ENCODE assay signal across 10 cellular contexts in genomic region chr16:86018487-86018886, GRCh38.
DNase-seq lines count a peak whose midpoint lies in the region; ATAC-seq, FAIRE-seq and TF ChIP-seq lines count a peak whose summit lies in the region.
"Had no signal": no experiment of that assay in that cellular context is flagged by ENCODE, and none has a peak within 500 bp of the region (broad histone marks: within the 10 kb centered on the region; RNA-seq: fewer than 3 reads in every experiment).

No MANE protein-coding gene starts in this region.

- peaks cover 16% of the 10 kb centered on the region for H3K36me3 Mint-ChIP-seq in HFFc6 (ENCODE audit: low read depth)
- H3K36me3 Mint-ChIP-seq in activated CD8-positive, alpha-beta T cell treated with anti-CD3 and anti-CD28 coated beads, Interleukin-2, amount 10 ng/mL, durations not matched to agents 7 days and 5 days (ENCODE audit: low read depth), result peaks cover 5% of the 10 kb centered on the region

- no peak for TF ChIP-seq CTCF in HFFc6 (IDR thresholded peaks at IDR 0.05)

- CTCF ChIA-PET in activated CD8-positive, alpha-beta T cell treated with anti-CD3 and anti-CD28 coated beads, Interleukin-2, amount 10 ng/mL, durations not matched to agents 7 days and 5 days (lab: Charles Lee), result interaction anchor here (1.8 to 17.5 kb wide), 2 partner anchors 31 to 197 kb away, joined by 6 to 222 read pairs; no protein-coding TSS in a partner anchor

- peaks cover 56% of the 10 kb centered on the region for H3K27me3 Mint-ChIP-seq in HFFc6 (ENCODE audit: insufficient read depth)
- peaks cover 30% of the 10 kb centered on the region for H3K27me3 Mint-ChIP-seq in activated CD8-positive, alpha-beta T cell treated with anti-CD3 and anti-CD28 coated beads, Interleukin-2, amount 10 ng/mL, durations not matched to agents 7 days and 5 days (ENCODE audit: low read depth)

- POLR2A ChIA-PET in activated CD8-positive, alpha-beta T cell treated with anti-CD3 and anti-CD28 coated beads, Interleukin-2, amount 10 ng/mL, durations not matched to agents 7 days and 5 days (lab: Charles Lee), result no interaction called here

- intact Hi-C loops in left ventricle myocardium superior (cut with micrococcal nuclease) (no loop called here), posterior vena cava (cut with DNase I) (loop anchor here in 1 of 2 donors (5.0 kb wide), 1 partner anchor 196 kb away; no protein-coding TSS in a partner anchor)

- no peak overlapping the region for H3K27ac Mint-ChIP-seq in HFFc6
- H3K27ac Mint-ChIP-seq in activated CD8-positive, alpha-beta T cell treated with anti-CD3 and anti-CD28 coated beads, Interleukin-2, amount 10 ng/mL, durations not matched to agents 7 days and 5 days, result no peak overlapping the region
- H3K27ac Mint-ChIP-seq: activated T-helper 17 cell treated with anti-CD3 and anti-CD28 coated beads, Interleukin-2, amount 50 U/mL, for 72 hours; T-helper 2 cell treated with Interferon-gamma antibody and Interleukin-4, amounts not matched to agents 5 μg/mL and 100 μg/mL, for 36 hours had no signal

- TF ChIP-seq POLR2A in H54 (IDR thresholded peaks at IDR 0.05; ENCODE audit: low read depth, low read length), result no peak

- H3K9me3 Mint-ChIP-seq in HFFc6, result peaks cover 26% of the 10 kb centered on the region
- peaks cover 15% of the 10 kb centered on the region for H3K9me3 Mint-ChIP-seq in activated CD8-positive, alpha-beta T cell treated with anti-CD3 and anti-CD28 coated beads, Interleukin-2, amount 10 ng/mL, durations not matched to agents 7 days and 5 days (ENCODE audit: insufficient read depth)

- peak; percentile 17 for DNase-seq in HFFc6
- peak; percentile 35 for DNase-seq in activated CD8-positive, alpha-beta T cell treated with anti-CD3 and anti-CD28 coated beads, Interleukin-2, amount 10 ng/mL, durations not matched to agents 7 days and 5 days
- peak; percentile 49 for DNase-seq in left ventricle myocardium superior
- DNase-seq in posterior vena cava (ENCODE audit: low spot score), result peak; percentile 91
- no peak for DNase-seq in H54 (ENCODE audit: insufficient read length, low spot score)
- no peak for DNase-seq in GM19238 (ENCODE audit: insufficient read length, low spot score)
- DNase-seq in COLO668 (lab: John Stamatoyannopoulos, UW; ENCODE audit: unreplicated experiment), result no peak
- no peak for DNase-seq in NCI-H526 treated with DMSO at 0.1 percent for 48 hours (lab: John Stamatoyannopoulos, UW)

- ATAC-seq in activated CD8-positive, alpha-beta T cell treated with anti-CD3 and anti-CD28 coated beads, Interleukin-2, amount 10 ng/mL, durations not matched to agents 7 days and 5 days, result peak; percentile 69
- ATAC-seq in left ventricle myocardium superior, result peak; percentile 83
- ATAC-seq: activated T-helper 17 cell treated with anti-CD3 and anti-CD28 coated beads, Interleukin-2, amount 50 U/mL, for 72 hours had no signal

- no peak overlapping the region for H3K4me3 Mint-ChIP-seq in HFFc6
- H3K4me3 Mint-ChIP-seq in activated CD8-positive, alpha-beta T cell treated with anti-CD3 and anti-CD28 coated beads, Interleukin-2, amount 10 ng/mL, durations not matched to agents 7 days and 5 days, result no peak overlapping the region
- H3K4me3 Mint-ChIP-seq: activated T-helper 17 cell treated with anti-CD3 and anti-CD28 coated beads, Interleukin-2, amount 50 U/mL, for 72 hours; T-helper 2 cell treated with Interferon-gamma antibody and Interleukin-4, amounts not matched to agents 5 μg/mL and 100 μg/mL, for 36 hours had no signal

- FAIRE-seq in H54 (lab: Jason Lieb, UNC), result no peak

- H3K4me1 Mint-ChIP-seq in HFFc6 (ENCODE audit: low read depth), result no peaks in the 10 kb centered on the region
- peaks cover 9% of the 10 kb centered on the region for H3K4me1 Mint-ChIP-seq in activated CD8-positive, alpha-beta T cell treated with anti-CD3 and anti-CD28 coated beads, Interleukin-2, amount 10 ng/mL, durations not matched to agents 7 days and 5 days (ENCODE audit: low read depth)

Comparison
In these comparisons a context has a peak if more than half of its experiments do, and no peak if none do; other contexts are left out.
1. DNase-seq: peak in HFFc6 (single experiment), activated CD8-positive, alpha-beta T cell treated with anti-CD3 and anti-CD28 coated beads, Interleukin-2, amount 10 ng/mL, durations not matched to agents 7 days and 5 days (single experiment), left ventricle myocardium superior (single experiment) and posterior vena cava (single experiment); none in H54 (single experiment), GM19238 (single experiment), COLO668 (single experiment) and NCI-H526 treated with DMSO at 0.1 percent for 48 hours (single experiment).